Comparison of ENCODE assay signal across 8 cellular contexts in genomic region chr1:16367258-16367967, GRCh38. TPM values are rescaled to one million over a fixed set of nuclear protein-coding genes. Genes with fewer than 3 reads are reported as not detected.
DNase-seq lines count a peak whose midpoint lies in the region; ATAC-seq and TF ChIP-seq lines count a peak whose summit lies in the region.

No MANE protein-coding gene starts in this region.

- intact Hi-C loops in activated CD4-positive, alpha-beta T cell treated with anti-CD3 and anti-CD28 coated beads, Interleukin-2, amount 10 ng/mL, durations not matched to agents 24 days and 14 days (cut with micrococcal nuclease) = loop anchor here (2.0 to 10.0 kb wide), 10 partner anchors 15 to 840 kb away; partner anchors contain the start of genes CPLANE2, DNAJC16, FAM131C and FBXO42
- intact Hi-C loops in dorsolateral prefrontal cortex (cut with DNase I) = loop anchor here (1.0 to 10.0 kb wide), 5 partner anchors 15 to 843 kb away; partner anchors contain the start of genes CASP9 (in 2 of the 2), DNAJC16 (in 2 of the 2), FBXO42 (in 2 of the 2) and NECAP2 (in 1 of the 2)

- TF ChIP-seq CTCF in AG04449 (IDR thresholded peaks at IDR 0.05; ENCODE audit: insufficient read depth, low read length, missing control alignments) = no peak
- peak in 46 of 56 donors; percentile 13 to 60 (median 38) for TF ChIP-seq CTCF in dorsolateral prefrontal cortex (IDR thresholded peaks at IDR 0.05 in 54 of 56, conservative IDR thresholded peaks at IDR 0.05 in 2 of 56; ENCODE audit: low read depth in 1 of 56, partially characterized antibody in 56 of 56)
- no peak for TF ChIP-seq CTCF in lung (IDR thresholded peaks at IDR 0.05; ENCODE audit: control extremely low read depth, extremely low read depth)

- H3K27me3 ChIP-seq in dorsolateral prefrontal cortex = no peaks in the 10 kb centered on the region
- H3K27me3 ChIP-seq in lung (ENCODE audit: control insufficient read depth, insufficient read depth) = no peaks in the 10 kb centered on the region

- H3K4me3 ChIP-seq in AG04449 (ENCODE audit: low read depth, low read length) (peak overlapping the region; percentile 87), dorsolateral prefrontal cortex (peak overlapping the region; percentile 52 to 98 (median 90)), lung (peak overlapping the region; percentile 79)

- H3K9me3 ChIP-seq in lung (ENCODE audit: control insufficient read depth in 2 of 2, insufficient read depth in 1 of 2, low read length in 1 of 2) = no peaks in the 10 kb centered on the region

- no peaks in the 10 kb centered on the region for H3K36me3 ChIP-seq in lung (ENCODE audit: control insufficient read depth in 2 of 2, insufficient read depth in 2 of 2, low read length in 2 of 2)

- H3K27me3 Mint-ChIP-seq in activated CD4-positive, alpha-beta T cell treated with anti-CD3 and anti-CD28 coated beads, Interleukin-2, amount 10 ng/mL, durations not matched to agents 24 days and 14 days = no peaks in the 10 kb centered on the region

- WGBS in lung, 2 donors = 0% methylated on average over 45 to 47 of the region's 47 CpGs

- no peaks in the 10 kb centered on the region for H3K9me3 Mint-ChIP-seq in activated CD4-positive, alpha-beta T cell treated with anti-CD3 and anti-CD28 coated beads, Interleukin-2, amount 10 ng/mL, durations not matched to agents 24 days and 14 days

- DNase-seq in AG04449 (ENCODE audit: low read depth, low spot score) (peak; percentile 23), NCI-H446 treated with DMSO at 0.1 percent for 48 hours (lab: John Stamatoyannopoulos, UW) (peak; percentile 86), dorsolateral prefrontal cortex (peak; percentile 60 to 88 (median 77)), lung (ENCODE audit: low spot score) (peak; percentile 84)
- DNase-seq in activated CD4-positive, alpha-beta T cell treated with anti-CD3 and anti-CD28 coated beads, Interleukin-2, amount 10 ng/mL, durations not matched to agents 24 days and 14 days = peak; percentile 96
- peak; percentile 72 to 84 (median 75) for DNase-seq in stimulated activated CD4-positive, alpha-beta T cell treated with anti-CD3 and anti-CD28 coated beads, TNF-alpha, amount 100 ng/mL, for 24 hours (ENCODE audit: low read depth in 3 of 3)

- H3K27ac Mint-ChIP-seq in activated CD4-positive, alpha-beta T cell treated with anti-CD3 and anti-CD28 coated beads, Interleukin-2, amount 10 ng/mL, durations not matched to agents 24 days and 14 days = peak overlapping the region; percentile 100

- peak overlapping the region; percentile 99 for H3K4me3 Mint-ChIP-seq in activated CD4-positive, alpha-beta T cell treated with anti-CD3 and anti-CD28 coated beads, Interleukin-2, amount 10 ng/mL, durations not matched to agents 24 days and 14 days

- CTCF ChIA-PET in AG04449 (lab: Yijun Ruan, JAX) = interaction anchor here (1.1 kb wide), 1 partner anchor 122 kb away, joined by 3 read pairs; no protein-coding TSS in a partner anchor

- peaks cover 41% of the 10 kb centered on the region for H3K4me1 Mint-ChIP-seq in activated CD4-positive, alpha-beta T cell treated with anti-CD3 and anti-CD28 coated beads, Interleukin-2, amount 10 ng/mL, durations not matched to agents 24 days and 14 days

- POLR2A ChIA-PET in AG04449 (lab: Yijun Ruan, JAX) = interaction anchor here (1.0 kb wide), 1 partner anchor 15 kb away, joined by 5 read pairs; the partner anchor contains the start of gene FBXO42

- peaks cover 3 to 9% of the 10 kb centered on the region in 2 donors for H3K4me1 ChIP-seq in lung (ENCODE audit: control insufficient read depth in 2 of 2, insufficient read depth in 2 of 2, low read length in 2 of 2)

- ATAC-seq in GM18520 (IDR thresholded peaks at IDR 0.05; ENCODE audit: unreplicated experiment) (peak; percentile 38), HG03045 (IDR thresholded peaks at IDR 0.05; ENCODE audit: unreplicated experiment) (peak; percentile 65), lung (ENCODE audit: insufficient read depth, low FRiP score) (peak; percentile 83)

- peaks cover 16% of the 10 kb centered on the region for H3K36me3 Mint-ChIP-seq in activated CD4-positive, alpha-beta T cell treated with anti-CD3 and anti-CD28 coated beads, Interleukin-2, amount 10 ng/mL, durations not matched to agents 24 days and 14 days (ENCODE audit: low read depth)

- H3K27ac ChIP-seq in dorsolateral prefrontal cortex (peak overlapping the region; percentile 80 to 100 (median 99)), lung (ENCODE audit: low read depth in 1 of 2, low read length in 1 of 2) (peak overlapping the region; percentile 94 to 98)

RNA-seq across cellular contexts. Expression of gene SZRD1, which starts 0.4 kb away (rescaled TPM):
- 195 and 200 TPM in 2 replicates for total RNA-seq in activated CD4-positive, alpha-beta T cell treated with anti-CD3 and anti-CD28 coated beads, Interleukin-2, amount 10 ng/mL, durations not matched to agents 24 days and 14 days
- total RNA-seq in dorsolateral prefrontal cortex (10 to 100 TPM; 33.3 to 89.5 (median 49.3) TPM), lung (100 to 1,000 TPM in 1 of 2 donors, 10 to 100 TPM in 1; 29.3 to 112 TPM)
- 100 to 1,000 TPM in 1 of 2 donors, 10 to 100 TPM in 1; 66.2 to 114 TPM for polyA plus RNA-seq in lung

RNA-seq across cellular contexts. Expression of gene FBXO42, which starts 15.1 kb away (rescaled TPM):
- total RNA-seq in activated CD4-positive, alpha-beta T cell treated with anti-CD3 and anti-CD28 coated beads, Interleukin-2, amount 10 ng/mL, durations not matched to agents 24 days and 14 days = 20.4 and 20.8 TPM in 2 replicates
- 10 to 100 TPM; 19.4 to 43.5 (median 31.1) TPM for total RNA-seq in dorsolateral prefrontal cortex
- 10 to 100 TPM; 18.2 to 28.6 TPM for total RNA-seq in lung
- polyA plus RNA-seq in lung = 10 to 100 TPM in 1 of 2 donors, 1 to 10 TPM in 1; 7.3 to 11.5 TPM

Comparison
In these comparisons a context has a peak if more than half of its experiments do, and no peak if none do; other contexts are left out.
1. Peak in every context shown above with its lines: DNase-seq, ATAC-seq, H3K4me3 ChIP-seq and H3K27ac ChIP-seq.
2. DNase-seq: peak in every context shown above with its lines; median percentile 96 in activated CD4-positive, alpha-beta T cell treated with anti-CD3 and anti-CD28 coated beads, Interleukin-2, amount 10 ng/mL, durations not matched to agents 24 days and 14 days; 86 in NCI-H446 treated with DMSO at 0.1 percent for 48 hours; 84 in lung; 77 in dorsolateral prefrontal cortex; 75 in stimulated activated CD4-positive, alpha-beta T cell treated with anti-CD3 and anti-CD28 coated beads, TNF-alpha, amount 100 ng/mL, for 24 hours; 23 in AG04449.
3. CTCF ChIP-seq: peak in dorsolateral prefrontal cortex (46 of 56); none in AG04449 (single experiment) and lung (single experiment).